ENCODE assay signal across 1 cellular context in the genomic region with DNA sequence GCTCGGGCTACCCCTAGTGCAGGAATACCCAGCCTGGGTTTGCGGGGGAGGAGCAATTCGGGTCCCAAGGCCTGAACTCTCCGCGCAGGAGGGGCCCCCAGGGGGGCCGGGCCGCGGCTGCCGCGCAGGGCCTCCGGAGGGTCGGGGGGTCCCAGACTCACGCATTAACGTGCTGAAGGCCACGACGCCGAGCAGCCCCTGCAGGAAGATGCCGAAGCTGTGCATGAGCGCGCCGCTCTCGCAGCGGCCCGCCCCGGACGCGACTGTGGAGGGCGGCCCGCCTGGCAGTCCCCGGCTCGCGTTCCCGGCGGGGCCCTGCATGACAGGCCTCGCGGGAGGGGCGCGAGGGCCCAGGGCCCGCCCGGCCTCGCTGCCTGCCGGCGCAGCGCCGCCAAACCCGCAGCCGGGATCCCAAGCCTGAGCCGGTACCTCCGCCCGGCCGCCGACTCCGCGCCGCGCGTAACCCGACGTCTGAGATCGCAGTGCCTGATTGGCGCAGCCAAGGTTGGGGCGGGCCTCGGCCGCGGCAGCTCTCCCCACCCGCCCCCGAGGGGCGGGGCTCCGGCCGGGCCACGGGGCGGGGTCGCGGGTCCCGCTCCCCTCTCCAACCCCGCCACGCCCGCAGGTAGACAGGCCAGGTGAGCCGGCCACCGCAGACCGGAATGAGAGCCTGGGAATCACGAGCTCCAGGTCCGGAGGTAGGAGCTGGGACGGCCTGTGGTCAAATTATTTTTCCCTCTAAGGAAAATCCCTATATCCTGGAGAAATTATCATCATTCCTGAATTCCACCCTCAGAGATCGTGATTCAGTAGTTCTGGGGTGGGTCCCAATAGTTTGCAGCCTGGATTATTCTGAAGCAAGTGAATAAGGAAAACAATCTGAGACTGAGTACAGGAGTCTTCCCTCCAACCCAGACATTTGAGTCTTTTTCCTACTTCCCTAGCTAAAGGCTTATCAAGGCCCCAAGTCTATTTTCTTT.
TF ChIP-seq lines count a peak whose summit lies in the region.

STIMATE (minus strand) TSS at position 419 of the 980 bp plus-strand sequence; CDS start at position 321, 98 bp downstream.

TF ChIP-seq in SK-N-SH, 30 proteins besides CTCF, POLR2A, EP300 and RAD21 (continued from another document):
- TF ChIP-seq, protein P1, sequence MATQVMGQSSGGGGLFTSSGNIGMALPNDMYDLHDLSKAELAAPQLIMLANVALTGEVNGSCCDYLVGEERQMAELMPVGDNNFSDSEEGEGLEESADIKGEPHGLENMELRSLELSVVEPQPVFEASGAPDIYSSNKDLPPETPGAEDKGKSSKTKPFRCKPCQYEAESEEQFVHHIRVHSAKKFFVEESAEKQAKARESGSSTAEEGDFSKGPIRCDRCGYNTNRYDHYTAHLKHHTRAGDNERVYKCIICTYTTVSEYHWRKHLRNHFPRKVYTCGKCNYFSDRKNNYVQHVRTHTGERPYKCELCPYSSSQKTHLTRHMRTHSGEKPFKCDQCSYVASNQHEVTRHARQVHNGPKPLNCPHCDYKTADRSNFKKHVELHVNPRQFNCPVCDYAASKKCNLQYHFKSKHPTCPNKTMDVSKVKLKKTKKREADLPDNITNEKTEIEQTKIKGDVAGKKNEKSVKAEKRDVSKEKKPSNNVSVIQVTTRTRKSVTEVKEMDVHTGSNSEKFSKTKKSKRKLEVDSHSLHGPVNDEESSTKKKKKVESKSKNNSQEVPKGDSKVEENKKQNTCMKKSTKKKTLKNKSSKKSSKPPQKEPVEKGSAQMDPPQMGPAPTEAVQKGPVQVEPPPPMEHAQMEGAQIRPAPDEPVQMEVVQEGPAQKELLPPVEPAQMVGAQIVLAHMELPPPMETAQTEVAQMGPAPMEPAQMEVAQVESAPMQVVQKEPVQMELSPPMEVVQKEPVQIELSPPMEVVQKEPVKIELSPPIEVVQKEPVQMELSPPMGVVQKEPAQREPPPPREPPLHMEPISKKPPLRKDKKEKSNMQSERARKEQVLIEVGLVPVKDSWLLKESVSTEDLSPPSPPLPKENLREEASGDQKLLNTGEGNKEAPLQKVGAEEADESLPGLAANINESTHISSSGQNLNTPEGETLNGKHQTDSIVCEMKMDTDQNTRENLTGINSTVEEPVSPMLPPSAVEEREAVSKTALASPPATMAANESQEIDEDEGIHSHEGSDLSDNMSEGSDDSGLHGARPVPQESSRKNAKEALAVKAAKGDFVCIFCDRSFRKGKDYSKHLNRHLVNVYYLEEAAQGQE (IDR thresholded peaks at IDR 0.05; ENCODE audit: low read depth, low read length), result 0 out of 2 replicates have a peak, but pooled peaks have one; percentile 8
- TF ChIP-seq JUND (IDR thresholded peaks at IDR 0.05) (no peak), MXI1 (IDR thresholded peaks at IDR 0.05; ENCODE audit: low read depth, low read length) (peak; percentile 59; the same call in 1 of the 2 replicates)
